ENCODE assay signal across 1 cellular context in genomic region chr12:94152292-94153083, GRCh38.
TF ChIP-seq lines count a peak whose summit lies in the region.

No MANE protein-coding gene starts in this region.

TF ChIP-seq in HEK293, 187 proteins besides CTCF, POLR2A, EP300 and RAD21 (continued from another document):
- TF ChIP-seq ZBTB44 (tag by site-specific recombination; IDR thresholded peaks at IDR 0.05) (peak; percentile 35; the same call in 1 of the 2 replicates), ZNF629 (tag by site-specific recombination; IDR thresholded peaks at IDR 0.05) (peak; percentile 18; the same call in 1 of the 2 replicates), WT1 (tag by site-specific recombination; IDR thresholded peaks at IDR 0.05) (peak; percentile 59), ZNF10 (tag by site-specific recombination; IDR thresholded peaks at IDR 0.05) (peak; percentile 47; the same call in 1 of the 2 replicates), ZNF48 (tag by site-specific recombination; IDR thresholded peaks at IDR 0.05) (no peak), ZBTB6 (tag by site-specific recombination; IDR thresholded peaks at IDR 0.05) (no peak), ZXDB (tag by site-specific recombination; IDR thresholded peaks at IDR 0.05) (peak; percentile 57), FEZF1 (tag by site-specific recombination; IDR thresholded peaks at IDR 0.05) (peak; percentile 37; the same call in 1 of the 2 replicates), BCL6B (tag by site-specific recombination; IDR thresholded peaks at IDR 0.05) (no peak)
- TF ChIP-seq, protein P1, sequence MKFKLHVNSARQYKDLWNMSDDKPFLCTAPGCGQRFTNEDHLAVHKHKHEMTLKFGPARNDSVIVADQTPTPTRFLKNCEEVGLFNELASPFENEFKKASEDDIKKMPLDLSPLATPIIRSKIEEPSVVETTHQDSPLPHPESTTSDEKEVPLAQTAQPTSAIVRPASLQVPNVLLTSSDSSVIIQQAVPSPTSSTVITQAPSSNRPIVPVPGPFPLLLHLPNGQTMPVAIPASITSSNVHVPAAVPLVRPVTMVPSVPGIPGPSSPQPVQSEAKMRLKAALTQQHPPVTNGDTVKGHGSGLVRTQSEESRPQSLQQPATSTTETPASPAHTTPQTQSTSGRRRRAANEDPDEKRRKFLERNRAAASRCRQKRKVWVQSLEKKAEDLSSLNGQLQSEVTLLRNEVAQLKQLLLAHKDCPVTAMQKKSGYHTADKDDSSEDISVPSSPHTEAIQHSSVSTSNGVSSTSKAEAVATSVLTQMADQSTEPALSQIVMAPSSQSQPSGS (tag by site-specific recombination; IDR thresholded peaks at IDR 0.05; ENCODE audit: low read depth): peak; percentile 88
